18 cellular contexts compared by ENCODE assay signal in genomic region chr5:74622122-74622521, GRCh38. TPM values are rescaled to one million over a fixed set of nuclear protein-coding genes. Genes with fewer than 3 reads are reported as not detected.
DNase-seq lines count a peak whose midpoint lies in the region; ATAC-seq lines count a peak whose summit lies in the region.
"Had no signal": no experiment of that assay in that cellular context is flagged by ENCODE, and none has a peak within 500 bp of the region (broad histone marks: within the 10 kb centered on the region; RNA-seq: fewer than 3 reads in every experiment).

No MANE protein-coding gene starts in this region.

- H3K36me3 ChIP-seq in H7 (replicated peaks; ENCODE audit: control insufficient read depth, insufficient read depth, low read length), result no peaks in the 10 kb centered on the region
- H3K36me3 ChIP-seq: ascending aorta had no signal

- no peaks in the 10 kb centered on the region for H3K9me3 Mint-ChIP-seq in activated T-cell treated with anti-CD3 and anti-CD28 coated beads, Interleukin-2, amount 50 U/mL, for 4 hours

- H3K4me1 Mint-ChIP-seq in activated T-cell treated with anti-CD3 and anti-CD28 coated beads, Interleukin-2, amount 50 U/mL, for 4 hours (ENCODE audit: low read depth), result peaks cover 10% of the 10 kb centered on the region

- H3K27me3 Mint-ChIP-seq in activated T-cell treated with anti-CD3 and anti-CD28 coated beads, Interleukin-2, amount 50 U/mL, for 4 hours (ENCODE audit: low read depth), result peaks cover 27% of the 10 kb centered on the region

- H3K27me3 ChIP-seq in H7 (ENCODE audit: control insufficient read depth, insufficient read depth, low read length), result no peaks in the 10 kb centered on the region; the same call in 1 of the 2 replicates
- H3K27me3 ChIP-seq: ascending aorta; BLaER1 treated with 17β-estradiol and CSF1 and Interleukin-3, amounts not matched to agents 10 nM and 100 nM had no signal

- peak; percentile 84 to 93 for ATAC-seq in activated T-cell treated with anti-CD3 and anti-CD28 coated beads, Interleukin-2, amount 50 U/mL, for 4 hours
- peak; percentile 89 for ATAC-seq in stimulated activated naive CD8-positive, alpha-beta T cell treated with anti-CD3 and anti-CD28 coated beads, Interleukin-15, Interleukin-2, amounts not matched to agents 100 U/mL and 50 U/mL, for 24 hours
- ATAC-seq: psoas muscle had no signal

- no peak overlapping the region for H3K4me3 ChIP-seq in H7 (ENCODE audit: insufficient read depth, low read depth, low read length)
- H3K4me3 ChIP-seq: ascending aorta; BLaER1 treated with 17β-estradiol and CSF1 and Interleukin-3, amounts not matched to agents 10 nM and 100 nM; psoas muscle had no signal

- no peaks in the 10 kb centered on the region for H3K36me3 Mint-ChIP-seq in activated T-cell treated with anti-CD3 and anti-CD28 coated beads, Interleukin-2, amount 50 U/mL, for 4 hours (ENCODE audit: insufficient read depth)

- DNase-seq in stimulated activated CD4-positive, alpha-beta T cell treated with anti-CD3 and anti-CD28 coated beads, Interleukin-4, amount 100 ng/mL, for 24 hours, result peak; percentile 37
- no peak for DNase-seq in stimulated activated CD4-positive, alpha-beta T cell treated with anti-CD3 and anti-CD28 coated beads, Interleukin-2, amount 100 ng/mL, for 48 hours
- DNase-seq in H7 (peak; percentile 48), amniotic stem cell (lab: John Stamatoyannopoulos, UW) (no peak), SW 1271 (lab: John Stamatoyannopoulos, UW) (no peak), foreskin melanocyte (no peak)
- no peak for DNase-seq in activated T-cell treated with anti-CD3 and anti-CD28 coated beads, Interleukin-2, amount 50 U/mL, for 4 hours
- DNase-seq in stimulated activated naive CD8-positive, alpha-beta T cell treated with anti-CD3 and anti-CD28 coated beads, Interleukin-15, Interleukin-2, amounts not matched to agents 100 U/mL and 50 U/mL, for 24 hours, result no peak
- DNase-seq: effector CD4-positive, alpha-beta T cell; foreskin fibroblast; GDM1; GOT3; NCI-H1417 treated with DMSO at 0.1 percent for 48 hours; NCI-H524; psoas muscle; RPMI8226 had no signal

- no peak overlapping the region for H3K4me3 Mint-ChIP-seq in activated T-cell treated with anti-CD3 and anti-CD28 coated beads, Interleukin-2, amount 50 U/mL, for 4 hours

RNA-seq across cellular contexts. Expression of gene ENC1, which starts 18.4 kb away (rescaled TPM):
- total RNA-seq in H7 (2014; rRNA removed; shearing (Covaris generic)), result 31.9 and 51.5 TPM in 2 replicates
- total RNA-seq in activated T-cell treated with anti-CD3 and anti-CD28 coated beads, Interleukin-2, amount 50 U/mL, for 4 hours, result 1 to 10 TPM; 1.8 to 3.0 (median 2.4) TPM

Comparison
In these comparisons a context has a peak if more than half of its experiments do, and no peak if none do; other contexts are left out.
1. DNase-seq: peak in stimulated activated CD4-positive, alpha-beta T cell treated with anti-CD3 and anti-CD28 coated beads, Interleukin-4, amount 100 ng/mL, for 24 hours (single experiment) and H7 (single experiment); none in stimulated activated CD4-positive, alpha-beta T cell treated with anti-CD3 and anti-CD28 coated beads, Interleukin-2, amount 100 ng/mL, for 48 hours (0 of 2), activated T-cell treated with anti-CD3 and anti-CD28 coated beads, Interleukin-2, amount 50 U/mL, for 4 hours (single experiment), stimulated activated naive CD8-positive, alpha-beta T cell treated with anti-CD3 and anti-CD28 coated beads, Interleukin-15, Interleukin-2, amounts not matched to agents 100 U/mL and 50 U/mL, for 24 hours (single experiment), amniotic stem cell (single experiment), SW 1271 (0 of 2) and foreskin melanocyte (single experiment).